ENCODE assay signal across 11 cellular contexts in the genomic region with DNA sequence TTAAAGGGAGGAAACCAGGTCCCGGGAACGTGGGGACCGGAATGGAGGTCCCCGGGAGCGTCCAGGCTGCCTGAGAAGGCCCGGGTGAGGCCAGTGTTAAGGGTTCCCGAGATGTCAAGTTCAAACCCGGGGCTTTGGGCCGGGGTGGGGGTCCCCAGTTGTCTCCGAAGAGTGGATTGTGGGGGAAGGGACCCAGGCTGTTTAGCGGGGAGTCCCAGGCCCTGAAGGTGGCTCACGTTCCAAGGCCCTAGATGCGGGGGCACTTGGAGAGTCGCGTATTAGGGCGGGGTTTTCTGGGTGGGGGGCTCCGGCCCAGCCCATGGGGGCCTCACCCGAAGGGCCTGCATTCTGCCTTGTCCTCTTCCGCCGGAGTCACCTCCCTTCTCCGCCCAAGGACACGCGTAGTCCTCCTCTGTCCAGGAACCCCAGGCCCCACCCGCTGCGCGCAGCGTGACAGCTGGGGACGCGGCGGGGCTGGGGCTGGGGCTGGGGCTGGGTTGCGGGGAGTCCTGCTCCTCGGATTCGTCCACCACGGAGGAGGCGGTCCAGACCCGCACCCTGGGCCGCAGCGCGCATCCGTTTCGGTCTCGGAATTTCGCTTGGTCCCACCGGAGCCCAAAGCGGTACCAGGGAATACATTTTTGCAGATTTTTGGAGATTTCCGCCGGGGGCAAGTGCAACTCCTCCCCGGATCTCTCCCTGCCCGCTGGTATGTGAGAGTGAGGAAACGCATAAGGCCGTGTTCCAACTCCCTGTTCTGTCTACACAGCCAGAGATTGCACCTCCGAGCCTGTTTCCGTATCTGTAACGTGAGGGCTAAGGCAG. TPM values are rescaled to one million over a fixed set of nuclear protein-coding genes. Genes with fewer than 3 reads are reported as not detected.
A peak's percentile ranks its signal among the peaks of the same experiment; 100 is the strongest.
DNase-seq lines count a peak whose midpoint lies in the region; ATAC-seq and TF ChIP-seq lines count a peak whose summit lies in the region.
"Had no signal": no experiment of that assay in that cellular context is flagged by ENCODE, and none has a peak within 500 bp of the region (broad histone marks: within the 10 kb centered on the region; RNA-seq: fewer than 3 reads in every experiment).

Gene COX7A1, minus strand, starts transcription at position 387 of the 825 bp plus-strand sequence. Its CDS starts 40 bp downstream, at position 347.

- H3K4me3 ChIP-seq in iPS-18c (ENCODE audit: insufficient read depth, low read depth, low read length): peak within 1 kb of the TSS; percentile 20; the same call in 1 of the 2 replicates
- H3K4me3 ChIP-seq in gastrocnemius medialis: peak within 1 kb of the TSS; percentile 80 to 90 (median 90)
- H3K4me3 ChIP-seq in Karpas-422 (ENCODE audit: low read length): no peak within 1 kb of the TSS

- peaks cover 0 to 33% of the 10 kb centered on the region in 2 donors for H3K36me3 ChIP-seq in gastrocnemius medialis
- H3K36me3 ChIP-seq in Karpas-422 (ENCODE audit: insufficient read depth, low read length): no peaks in the 10 kb centered on the region; the same call in 1 of the 2 replicates

- no peak within 1 kb of the TSS for H3K9ac ChIP-seq in Karpas-422 (ENCODE audit: low read length)

- DNase-seq in G401 (ENCODE audit: low spot score) (peak; percentile 70), gastrocnemius medialis (peak; percentile 79 to 91), immature natural killer cell (no peak), DMS114 treated with DMSO at 0.1 percent for 48 hours (lab: John Stamatoyannopoulos, UW; ENCODE audit: unreplicated experiment) (no peak), Karpas-422 (no peak)
- DNase-seq: NCI-H510A had no signal

- intact Hi-C loops in gastrocnemius medialis (cut with DNase I; ENCODE audit: low total_unique reads): loop anchor here (1.0 to 10.0 kb wide), 5 partner anchors 12 to 395 kb away; partner anchors contain the start of genes CAPNS1, HSPB6, PROSER3 and TBCB

- peaks cover 6 to 13% of the 10 kb centered on the region in 2 donors for H3K4me1 Mint-ChIP-seq in immature natural killer cell

- peaks cover 0 to 1% (median 0%) of the 10 kb centered on the region in 3 donors for H3K27me3 Mint-ChIP-seq in immature natural killer cell (ENCODE audit: low read depth in 3 of 3)

- ATAC-seq in gastrocnemius medialis: peak; percentile 78 to 89
- ATAC-seq in HG03520 (IDR thresholded peaks at IDR 0.05; ENCODE audit: unreplicated experiment): no peak
- ATAC-seq: activated CD4-positive, CD25-positive, alpha-beta regulatory T cell treated with anti-CD3 and anti-CD28 coated beads, Interleukin-2, amount 50 U/mL, for 24 hours had no signal

- H3K9me3 ChIP-seq in iPS-18c (ENCODE audit: control insufficient read depth, insufficient read depth, low read length) (no peaks in the 10 kb centered on the region), gastrocnemius medialis (no peaks in the 10 kb centered on the region), Karpas-422 (ENCODE audit: low read length) (no peaks in the 10 kb centered on the region)

- TF ChIP-seq POLR2A in gastrocnemius medialis (IDR thresholded peaks at IDR 0.05): peak; percentile 86 to 87

- peak within 1 kb of the TSS in 2 of 5 donors; percentile 5 to 6 for H3K4me3 Mint-ChIP-seq in immature natural killer cell

- H3K4me1 ChIP-seq in gastrocnemius medialis (peaks cover 24 to 29% of the 10 kb centered on the region in 2 donors), Karpas-422 (ENCODE audit: low read length) (no peaks in the 10 kb centered on the region)

- H3K27me3 ChIP-seq in gastrocnemius medialis: no peaks in the 10 kb centered on the region
- no peaks in the 10 kb centered on the region for H3K27me3 ChIP-seq in Karpas-422 (ENCODE audit: low read length)

- no peak within 1 kb of the TSS for H2AFZ ChIP-seq in Karpas-422 (ENCODE audit: low read length)

- no peaks in the 10 kb centered on the region for H4K20me1 ChIP-seq in Karpas-422 (ENCODE audit: insufficient read depth, low read depth, low read length)

- H3K9me2 ChIP-seq in Karpas-422 (replicated peaks; ENCODE audit: insufficient read depth, low read length): no peaks in the 10 kb centered on the region

- H3K79me2 ChIP-seq in Karpas-422 (ENCODE audit: low read length): no peaks in the 10 kb centered on the region

- no peak within 1 kb of the TSS for H3K4me2 ChIP-seq in Karpas-422 (ENCODE audit: low read depth, low read length, poor library complexity, severe bottlenecking)

- H3K27ac ChIP-seq in cingulate gyrus (ENCODE audit: low read depth, low read length) (peak within 1 kb of the TSS; percentile 60), gastrocnemius medialis (peak within 1 kb of the TSS; percentile 97 to 100 (median 100)), Karpas-422 (ENCODE audit: low read length) (no peak within 1 kb of the TSS)
- H3K27ac ChIP-seq: HL-60 had no signal

- in situ Hi-C loops in G401 (cut with HindIII; ENCODE audit: low sequenced_read_pairs): no loop called here
- in situ Hi-C loops in gastrocnemius medialis (cut with MboI; ENCODE audit: low sequenced_read_pairs in 4 of 4): no loop called here

- no peaks in the 10 kb centered on the region for H3K9me3 Mint-ChIP-seq in immature natural killer cell

- H3K36me3 Mint-ChIP-seq in immature natural killer cell: peaks cover 6 to 20% (median 10%) of the 10 kb centered on the region in 3 donors

- TF ChIP-seq CTCF in gastrocnemius medialis (IDR thresholded peaks at IDR 0.05 in 4 of 5, conservative IDR thresholded peaks at IDR 0.05 in 1 of 5): no peak

- peak within 1 kb of the TSS in 2 of 6 donors; percentile 40 to 49 for H3K27ac Mint-ChIP-seq in immature natural killer cell

RNA-seq across cellular contexts. Expression of gene COX7A1, which starts in this region (rescaled TPM):
- not detected in 2 replicates for total RNA-seq in G401 (2014; rRNA removed; shearing (Covaris generic))
- 100 to 1,000 TPM; 165 to 421 (median 223) TPM for total RNA-seq in gastrocnemius medialis
- polyA plus RNA-seq in immature natural killer cell: not detected
- not detected in 2 replicates for total RNA-seq in Karpas-422 (2014; rRNA removed; shearing (Covaris generic); ENCODE audit: low replicate concordance)

Comparison
In these comparisons a context has a peak if more than half of its experiments do, and no peak if none do; other contexts are left out.
1. RNA of gene COX7A1 (total RNA-seq): 165 to 421 TPM in gastrocnemius medialis; not detected in G401 and not detected in Karpas-422; every median in the first group is over 100 times any median in the second.
2. Peak in DNase-seq in G401; RNA of the gene not detected or under 1 TPM.
3. DNase-seq: peak in gastrocnemius medialis (2 of 2); none in immature natural killer cell (0 of 3), DMS114 treated with DMSO at 0.1 percent for 48 hours (single experiment) and Karpas-422 (single experiment).